16 cellular contexts compared by ENCODE assay signal in genomic region chr20:36102809-36103596, GRCh38. TPM values are rescaled to one million over a fixed set of nuclear protein-coding genes. Genes with fewer than 3 reads are reported as not detected.
DNase-seq lines count a peak whose midpoint lies in the region; ATAC-seq and TF ChIP-seq lines count a peak whose summit lies in the region.
"Had no signal": no experiment of that assay in that cellular context is flagged by ENCODE, and none has a peak within 500 bp of the region (broad histone marks: within the 10 kb centered on the region; RNA-seq: fewer than 3 reads in every experiment).

No MANE protein-coding gene starts in this region.

- H3K27ac ChIP-seq in SK-N-SH (ENCODE audit: low read depth in 2 of 2, low read length in 1 of 2), result no peak overlapping the region
- peak overlapping the region; percentile 64 to 65 for H3K27ac ChIP-seq in breast epithelium
- H3K27ac ChIP-seq: foreskin keratinocyte had no signal

- TF ChIP-seq EP300 in SK-N-SH (IDR thresholded peaks at IDR 0.05; ENCODE audit: borderline replicate concordance in 1 of 2, low read depth in 1 of 2, low read length in 1 of 2), result no peak

- H2AFZ ChIP-seq in SK-N-SH (ENCODE audit: low read depth), result no peak overlapping the region; the same call in 1 of the 2 replicates

- no peak for TF ChIP-seq POLR2A in breast epithelium (IDR thresholded peaks at IDR 0.05)

- POLR2A ChIA-PET in SK-N-SH (lab: Yijun Ruan, JAX), result no interaction called here

- DNase-seq in SK-N-SH (no peak), breast epithelium (ENCODE audit: low spot score in 2 of 2) (peak in 1 of 2 donors; percentile 70), myocyte (ENCODE audit: low read depth) (peak; percentile 16), type B pancreatic cell (ENCODE audit: extremely low spot score, unreplicated experiment) (no peak), NCI-H2029 (lab: John Stamatoyannopoulos, UW) (no peak), RKO (ENCODE audit: low spot score) (no peak)
- DNase-seq: activated CD8-positive, alpha-beta memory T cell treated with anti-CD3 and anti-CD28 coated beads, Interleukin-2, amount 10 ng/mL, durations not matched to agents 7 days and 5 days; foreskin keratinocyte; GOT3; NCI-H1436 treated with DMSO at 0.1 percent for 48 hours; T-cell had no signal

- no peaks in the 10 kb centered on the region for H3K27me3 Mint-ChIP-seq in type B pancreatic cell
- H3K27me3 Mint-ChIP-seq: activated CD8-positive, alpha-beta memory T cell treated with anti-CD3 and anti-CD28 coated beads, Interleukin-2, amount 10 ng/mL, durations not matched to agents 7 days and 5 days; T-cell had no signal

- TF ChIP-seq CTCF in SK-N-SH (IDR thresholded peaks at IDR 0.05) (no peak), breast epithelium (IDR thresholded peaks at IDR 0.05) (no peak), type B pancreatic cell (conservative IDR thresholded peaks at IDR 0.05) (no peak)

- no peak overlapping the region for H3K4me3 Mint-ChIP-seq in type B pancreatic cell
- H3K4me3 Mint-ChIP-seq: activated CD8-positive, alpha-beta memory T cell treated with anti-CD3 and anti-CD28 coated beads, Interleukin-2, amount 10 ng/mL, durations not matched to agents 7 days and 5 days; IgD-negative memory B cell; T-cell; WTC11 had no signal

- CTCF ChIA-PET in SK-N-SH (lab: Yijun Ruan, JAX), result interaction anchor here (0.8 to 2.2 kb wide), 5 partner anchors 12 to 336 kb away, joined by 3 to 8 read pairs (median 5); no protein-coding TSS in a partner anchor

- no peaks in the 10 kb centered on the region for H3F3A ChIP-seq in SK-N-SH (replicated peaks; ENCODE audit: insufficient read depth)

- no peaks in the 10 kb centered on the region for H3K9me2 ChIP-seq in SK-N-SH

- peaks cover 24% of the 10 kb centered on the region for H3K4me1 Mint-ChIP-seq in type B pancreatic cell (ENCODE audit: unreplicated experiment)

- no peaks in the 10 kb centered on the region for H3K36me3 Mint-ChIP-seq in type B pancreatic cell
- H3K36me3 Mint-ChIP-seq: activated CD8-positive, alpha-beta memory T cell treated with anti-CD3 and anti-CD28 coated beads, Interleukin-2, amount 10 ng/mL, durations not matched to agents 7 days and 5 days; T-cell; WTC11 had no signal

- H3K36me3 ChIP-seq in SK-N-SH (replicated peaks in 1 of 2; ENCODE audit: control insufficient read depth in 1 of 2, insufficient read depth in 2 of 2, low read length in 1 of 2), result no peaks in the 10 kb centered on the region
- no peaks in the 10 kb centered on the region for H3K36me3 ChIP-seq in breast epithelium

- H3K4me1 ChIP-seq in SK-N-SH (ENCODE audit: control insufficient read depth in 1 of 2, insufficient read depth in 2 of 2, low read depth in 1 of 2, low read length in 1 of 2), result peaks cover 0 to 6% of the 10 kb centered on the region in 2 experiments; a peak in 3 of 4 replicates
- H3K4me1 ChIP-seq in breast epithelium, result peaks cover 0 to 15% of the 10 kb centered on the region in 2 donors
- H3K4me1 ChIP-seq: foreskin keratinocyte had no signal

- H3K27me3 ChIP-seq in SK-N-SH (ENCODE audit: insufficient read depth), result no peaks in the 10 kb centered on the region
- H3K27me3 ChIP-seq in breast epithelium, result no peaks in the 10 kb centered on the region
- H3K27me3 ChIP-seq: foreskin keratinocyte had no signal

- H3K9ac ChIP-seq in SK-N-SH, result no peak overlapping the region

- H3K9me3 Mint-ChIP-seq in type B pancreatic cell, result no peaks in the 10 kb centered on the region
- H3K9me3 Mint-ChIP-seq: IgD-negative memory B cell, T-cell, WTC11 had no signal

- intact Hi-C loops in breast epithelium (cut with DNase I; ENCODE audit: low total_unique reads), result no loop called here

- ATAC-seq in SK-N-SH treated with all-trans-retinoic acid at 6 μM for 48 hours, result peak; percentile 46
- ATAC-seq in GM21381 (IDR thresholded peaks at IDR 0.05; ENCODE audit: unreplicated experiment), result no peak
- ATAC-seq: activated CD8-positive, alpha-beta memory T cell treated with anti-CD3 and anti-CD28 coated beads, Interleukin-2, amount 10 ng/mL, durations not matched to agents 7 days and 5 days; foreskin keratinocyte; Panc1; T-cell; WTC11 had no signal

- no peaks in the 10 kb centered on the region for H3K79me2 ChIP-seq in SK-N-SH (ENCODE audit: insufficient read depth)

- peak overlapping the region; percentile 30 for H3K27ac Mint-ChIP-seq in type B pancreatic cell
- H3K27ac Mint-ChIP-seq: activated CD8-positive, alpha-beta memory T cell treated with anti-CD3 and anti-CD28 coated beads, Interleukin-2, amount 10 ng/mL, durations not matched to agents 7 days and 5 days; T-cell; WTC11 had no signal

- no peak for TF ChIP-seq RAD21 in SK-N-SH (IDR thresholded peaks at IDR 0.05; ENCODE audit: low read length)

- no peaks in the 10 kb centered on the region for H4K20me1 ChIP-seq in SK-N-SH (ENCODE audit: insufficient read depth)

- no peak overlapping the region for H3K4me2 ChIP-seq in SK-N-SH

- H3K4me3 ChIP-seq in SK-N-SH (ENCODE audit: low read depth in 2 of 2, low read length in 1 of 2) (no peak overlapping the region), breast epithelium (no peak overlapping the region)

- WGBS in SK-N-SH (ENCODE audit: low lambda C conversion rate), result 55% methylated on average over 4 of the region's 4 CpGs

- H3K9me3 ChIP-seq in SK-N-SH (no peaks in the 10 kb centered on the region), breast epithelium (no peaks in the 10 kb centered on the region)

TF ChIP-seq in SK-N-SH treated with all-trans-retinoic acid at 6 μM for 48 hours, 23 proteins besides CTCF, POLR2A, EP300 and RAD21 (continues in another document):
- TF ChIP-seq CREB5 (CRISPR knock-in tag; IDR thresholded peaks at IDR 0.05; ENCODE audit: low read depth) (no peak), ZNF70 (CRISPR knock-in tag; IDR thresholded peaks at IDR 0.05) (no peak), TOX (CRISPR knock-in tag; IDR thresholded peaks at IDR 0.05; ENCODE audit: borderline replicate concordance) (no peak), CSDC2 (CRISPR knock-in tag; IDR thresholded peaks at IDR 0.05) (no peak), OSR1 (CRISPR knock-in tag; IDR thresholded peaks at IDR 0.05) (no peak), RARB (CRISPR knock-in tag; IDR thresholded peaks at IDR 0.05) (no peak), PPARA (CRISPR knock-in tag; IDR thresholded peaks at IDR 0.05; ENCODE audit: borderline replicate concordance) (no peak), TCF4 (CRISPR knock-in tag; IDR thresholded peaks at IDR 0.05; ENCODE audit: borderline replicate concordance) (no peak), ESRRG (CRISPR knock-in tag; IDR thresholded peaks at IDR 0.05) (no peak)

TF ChIP-seq in SK-N-SH, 30 proteins besides CTCF, POLR2A, EP300 and RAD21 (continues in another document):
- TF ChIP-seq GABPA (IDR thresholded peaks at IDR 0.05; ENCODE audit: low read depth) (no peak), CHD2 (IDR thresholded peaks at IDR 0.05; ENCODE audit: low read length, partially characterized antibody) (no peak), REST (IDR thresholded peaks at IDR 0.05; ENCODE audit: low read depth, low read length) (no peak), RCOR1 (IDR thresholded peaks at IDR 0.05; ENCODE audit: low read length) (no peak), IRF3 (IDR thresholded peaks at IDR 0.05; ENCODE audit: low read depth, low read length) (no peak), USF1 (IDR thresholded peaks at IDR 0.05; ENCODE audit: borderline replicate concordance, low read depth) (no peak), SMC3 (IDR thresholded peaks at IDR 0.05; ENCODE audit: low read depth, low read length) (no peak), EZH2phosphoT487 (IDR thresholded peaks at IDR 0.05; ENCODE audit: borderline replicate concordance, low read depth) (no peak)

RNA-seq across cellular contexts. Expression of gene EPB41L1, which starts 51.5 kb away (rescaled TPM):
- polyA plus RNA-seq in SK-N-SH (2012; rRNA removed), result 20.7 and 26.1 TPM in 2 replicates
- 19.1 and 25.2 TPM in 2 replicates for polyA plus RNA-seq in SK-N-SH (2012; cell fraction: cytosol; rRNA removed)
- 24.9 and 27.9 TPM in 2 replicates for polyA plus RNA-seq in SK-N-SH (2012; cell fraction: nucleus; rRNA removed)
- total RNA-seq in breast epithelium (10 to 100 TPM; 37.0 to 66.4 (median 43.7) TPM), myocyte (8.3 and 8.8 TPM in 2 replicates), type B pancreatic cell (ENCODE audit: low replicate concordance) (62.7 and 68.1 TPM in 2 replicates)
- polyA plus RNA-seq in myocyte (2012), result 28.2 TPM

Comparison
In these comparisons a context has a peak if more than half of its experiments do, and no peak if none do; other contexts are left out.
1. H3K27ac ChIP-seq: peak in breast epithelium (2 of 2); none in SK-N-SH (0 of 2).